ENCODE assay signal across 14 cellular contexts in genomic region chr7:44154703-44155102, GRCh38.
A peak's percentile ranks its signal among the peaks of the same experiment; 100 is the strongest.
DNase-seq lines count a peak whose midpoint lies in the region; ATAC-seq lines count a peak whose summit lies in the region.
"Had no signal": no experiment of that assay in that cellular context is flagged by ENCODE, and none has a peak within 500 bp of the region (broad histone marks: within the 10 kb centered on the region; RNA-seq: fewer than 3 reads in every experiment).

No MANE protein-coding gene starts in this region.

- DNase-seq in activated effector memory CD4-positive, alpha-beta T cell treated with anti-CD3 and anti-CD28 coated beads, Interleukin-2, amount 50 U/mL, for 16 hours: peak; percentile 33
- no peak for DNase-seq in activated effector memory CD4-positive, alpha-beta T cell treated with Interleukin-2 at 50 U/mL for 16 hours
- DNase-seq in amniotic epithelial cell (ENCODE audit: low read depth) (peak; percentile 42), islet precursor cell (peak; percentile 72), Ammon's horn (ENCODE audit: low spot score) (no peak)
- DNase-seq in stimulated activated CD8-positive, alpha-beta memory T cell treated with anti-CD3 and anti-CD28 coated beads, Interleukin-4, amount 100 ng/mL, for 48 hours: no peak
- no peak for DNase-seq in stimulated activated CD4-positive, alpha-beta T cell treated with anti-CD3 and anti-CD28 coated beads, Interleukin-2, amount 100 ng/mL, for 24 hours
- DNase-seq: DMS153, KBM-7, NCI-H1436 treated with DMSO at 0.1 percent for 48 hours, NCI-H2081 treated with DMSO at 0.1 percent for 48 hours, NCI-H510A, NCI-H82 had no signal

- no peak for ATAC-seq in HG03354 (IDR thresholded peaks at IDR 0.05; ENCODE audit: poor library complexity, severe bottlenecking, unreplicated experiment)

Comparison
In these comparisons a context has a peak if more than half of its experiments do, and no peak if none do; other contexts are left out.
1. DNase-seq: peak in activated effector memory CD4-positive, alpha-beta T cell treated with anti-CD3 and anti-CD28 coated beads, Interleukin-2, amount 50 U/mL, for 16 hours (single experiment), amniotic epithelial cell (single experiment) and islet precursor cell (single experiment); none in activated effector memory CD4-positive, alpha-beta T cell treated with Interleukin-2 at 50 U/mL for 16 hours (single experiment), stimulated activated CD8-positive, alpha-beta memory T cell treated with anti-CD3 and anti-CD28 coated beads, Interleukin-4, amount 100 ng/mL, for 48 hours (single experiment), Ammon's horn (single experiment) and stimulated activated CD4-positive, alpha-beta T cell treated with anti-CD3 and anti-CD28 coated beads, Interleukin-2, amount 100 ng/mL, for 24 hours (0 of 2).